Comparison of ENCODE assay signal across 8 cellular contexts in the genomic region with DNA sequence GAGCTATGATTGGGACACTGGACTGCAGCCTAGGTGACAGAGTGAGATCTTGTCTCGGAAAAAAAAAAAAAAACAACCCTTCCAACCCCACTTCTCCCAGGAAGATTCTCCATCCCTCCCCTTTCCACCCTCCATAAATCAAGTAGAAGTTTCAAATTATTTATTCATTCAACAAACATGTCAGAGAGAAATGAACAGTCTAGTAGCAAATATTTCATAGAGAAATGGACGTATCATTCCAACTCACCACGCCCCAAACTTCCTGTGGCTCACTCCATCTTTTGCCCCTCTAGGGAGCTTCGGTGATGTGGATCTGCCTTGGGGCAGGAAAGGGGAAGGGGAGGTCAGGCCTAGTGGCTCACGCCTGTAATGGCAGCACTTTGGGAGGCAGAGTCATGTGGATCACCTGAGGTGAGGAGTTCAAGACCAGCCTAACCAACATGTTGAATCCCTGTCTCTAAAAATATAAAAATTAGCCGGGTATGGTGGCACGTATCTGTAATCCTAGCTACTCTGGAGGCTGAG. TPM values are rescaled to one million over a fixed set of nuclear protein-coding genes. Genes with fewer than 3 reads are reported as not detected.
A peak's percentile ranks its signal among the peaks of the same experiment; 100 is the strongest.
DNase-seq lines count a peak whose midpoint lies in the region; ATAC-seq and TF ChIP-seq lines count a peak whose summit lies in the region.

No MANE protein-coding gene starts in this region.

- no peaks in the 10 kb centered on the region for H3K27me3 Mint-ChIP-seq in T-helper 1 cell treated with Interleukin-12 subunit alpha and Interleukin-12 subunit beta and Interleukin-4 antibody, amounts not matched to agents 30 μg/mL and 1 μg/mL, for 36 hours (ENCODE audit: low read depth)
- no peaks in the 10 kb centered on the region for H3K27me3 Mint-ChIP-seq in activated CD8-positive, alpha-beta T cell treated with anti-CD3 and anti-CD28 coated beads for 36 hours

- peak overlapping the region; percentile 77 for H3K27ac Mint-ChIP-seq in T-helper 1 cell treated with Interleukin-12 subunit alpha and Interleukin-12 subunit beta and Interleukin-4 antibody, amounts not matched to agents 30 μg/mL and 1 μg/mL, for 36 hours
- peak overlapping the region; percentile 88 for H3K27ac Mint-ChIP-seq in activated CD8-positive, alpha-beta T cell treated with anti-CD3 and anti-CD28 coated beads for 36 hours

- no peaks in the 10 kb centered on the region for H3K9me3 ChIP-seq in iPS-18c (ENCODE audit: control insufficient read depth, insufficient read depth, low read length)

- DNase-seq in T-helper 1 cell (no peak), substantia nigra (lab: John Stamatoyannopoulos, UW) (no peak), NCI-H1092 (lab: John Stamatoyannopoulos, UW) (no peak), posterior vena cava (ENCODE audit: low spot score) (no peak)
- DNase-seq in activated CD8-positive, alpha-beta T cell treated with anti-CD3 and anti-CD28 coated beads for 36 hours: no peak

- intact Hi-C loops in activated CD8-positive, alpha-beta T cell treated with anti-CD3 and anti-CD28 coated beads for 36 hours (cut with micrococcal nuclease): no loop called here
- intact Hi-C loops in posterior vena cava (cut with DNase I): no loop called here

- peak overlapping the region; percentile 79 for H3K4me3 Mint-ChIP-seq in T-helper 1 cell treated with Interleukin-12 subunit alpha and Interleukin-12 subunit beta and Interleukin-4 antibody, amounts not matched to agents 30 μg/mL and 1 μg/mL, for 36 hours
- H3K4me3 Mint-ChIP-seq in activated CD8-positive, alpha-beta T cell treated with anti-CD3 and anti-CD28 coated beads for 36 hours: peak overlapping the region; percentile 67

- peaks cover 16% of the 10 kb centered on the region for H3K36me3 Mint-ChIP-seq in T-helper 1 cell treated with Interleukin-12 subunit alpha and Interleukin-12 subunit beta and Interleukin-4 antibody, amounts not matched to agents 30 μg/mL and 1 μg/mL, for 36 hours (ENCODE audit: low read depth)
- H3K36me3 Mint-ChIP-seq in activated CD8-positive, alpha-beta T cell treated with anti-CD3 and anti-CD28 coated beads for 36 hours (ENCODE audit: low read depth): peaks cover 11% of the 10 kb centered on the region

- H3K4me1 Mint-ChIP-seq in T-helper 1 cell treated with Interleukin-12 subunit alpha and Interleukin-12 subunit beta and Interleukin-4 antibody, amounts not matched to agents 30 μg/mL and 1 μg/mL, for 36 hours (ENCODE audit: low read depth): peaks cover 38% of the 10 kb centered on the region
- peaks cover 45% of the 10 kb centered on the region for H3K4me1 Mint-ChIP-seq in activated CD8-positive, alpha-beta T cell treated with anti-CD3 and anti-CD28 coated beads for 36 hours (ENCODE audit: low read depth)

- H3K27ac ChIP-seq in substantia nigra (ENCODE audit: low read depth, low read length, poor library complexity, severe bottlenecking): peak overlapping the region; percentile 83

- ATAC-seq in activated CD8-positive, alpha-beta T cell treated with anti-CD3 and anti-CD28 coated beads for 36 hours: no peak
- ATAC-seq in GM18909 (IDR thresholded peaks at IDR 0.05; ENCODE audit: poor library complexity, unreplicated experiment): no peak

- no peak for TF ChIP-seq CTCF in activated CD8-positive, alpha-beta T cell treated with anti-CD3 and anti-CD28 coated beads for 36 hours (IDR thresholded peaks at IDR 0.05)

- no peaks in the 10 kb centered on the region for H3K9me3 Mint-ChIP-seq in T-helper 1 cell treated with Interleukin-12 subunit alpha and Interleukin-12 subunit beta and Interleukin-4 antibody, amounts not matched to agents 30 μg/mL and 1 μg/mL, for 36 hours
- H3K9me3 Mint-ChIP-seq in activated CD8-positive, alpha-beta T cell treated with anti-CD3 and anti-CD28 coated beads for 36 hours: no peaks in the 10 kb centered on the region

- H3K4me3 ChIP-seq in iPS-18c (ENCODE audit: insufficient read depth, low read depth, low read length): peak overlapping the region; percentile 94

- CTCF ChIA-PET in activated CD8-positive, alpha-beta T cell treated with anti-CD3 and anti-CD28 coated beads for 36 hours (lab: Charles Lee): interaction anchor here (0.9 to 2.4 kb wide), 3 partner anchors 12 to 58 kb away, joined by 3 to 8 read pairs (median 6); no protein-coding TSS in a partner anchor

- POLR2A ChIA-PET in activated CD8-positive, alpha-beta T cell treated with anti-CD3 and anti-CD28 coated beads for 36 hours (lab: Charles Lee): interaction anchor here (0.6 to 1.2 kb wide), 3 partner anchors 9 to 41 kb away, joined by 3 to 8 read pairs (median 3); partner anchors contain the start of gene GAL3ST4

RNA-seq across cellular contexts. Expression of gene TRAPPC14, which starts 0.6 kb away (rescaled TPM):
- total RNA-seq in activated CD8-positive, alpha-beta T cell treated with anti-CD3 and anti-CD28 coated beads for 36 hours: 10 to 100 TPM; 15.7 to 17.4 TPM
- 10 to 100 TPM; 11.2 to 13.3 TPM for total RNA-seq in posterior vena cava

RNA-seq across cellular contexts. Expression of gene GAL3ST4, which starts 9.3 kb away (rescaled TPM):
- total RNA-seq in activated CD8-positive, alpha-beta T cell treated with anti-CD3 and anti-CD28 coated beads for 36 hours: 1 to 10 TPM; 2.4 to 2.7 TPM
- 10 to 100 TPM in 1 of 2 donors, 1 to 10 TPM in 1; 6.2 to 11.2 TPM for total RNA-seq in posterior vena cava

RNA-seq across cellular contexts. Expression of gene LAMTOR4, which starts 10.4 kb away (rescaled TPM):
- total RNA-seq in activated CD8-positive, alpha-beta T cell treated with anti-CD3 and anti-CD28 coated beads for 36 hours: 100 to 1,000 TPM; 108 to 116 TPM
- 10 to 100 TPM; 72.6 to 91.6 TPM for total RNA-seq in posterior vena cava

RNA-seq across cellular contexts. Expression of gene GPC2, which starts 18.0 kb away (rescaled TPM):
- 1 to 10 TPM; 3.7 to 4.3 TPM for total RNA-seq in activated CD8-positive, alpha-beta T cell treated with anti-CD3 and anti-CD28 coated beads for 36 hours
- 1 to 10 TPM in 1 of 2 donors, under 1 TPM in 1; 0.81 to 1.2 TPM for total RNA-seq in posterior vena cava

RNA-seq across cellular contexts. Expression of gene STAG3, which starts 18.6 kb away (rescaled TPM):
- total RNA-seq in activated CD8-positive, alpha-beta T cell treated with anti-CD3 and anti-CD28 coated beads for 36 hours: 10 to 100 TPM; 13.2 to 15.8 TPM
- total RNA-seq in posterior vena cava: 1 to 10 TPM in 1 of 2 donors, under 1 TPM in 1; 0.52 to 1.2 TPM
